26 cellular contexts compared by ENCODE assay signal in the genomic region with DNA sequence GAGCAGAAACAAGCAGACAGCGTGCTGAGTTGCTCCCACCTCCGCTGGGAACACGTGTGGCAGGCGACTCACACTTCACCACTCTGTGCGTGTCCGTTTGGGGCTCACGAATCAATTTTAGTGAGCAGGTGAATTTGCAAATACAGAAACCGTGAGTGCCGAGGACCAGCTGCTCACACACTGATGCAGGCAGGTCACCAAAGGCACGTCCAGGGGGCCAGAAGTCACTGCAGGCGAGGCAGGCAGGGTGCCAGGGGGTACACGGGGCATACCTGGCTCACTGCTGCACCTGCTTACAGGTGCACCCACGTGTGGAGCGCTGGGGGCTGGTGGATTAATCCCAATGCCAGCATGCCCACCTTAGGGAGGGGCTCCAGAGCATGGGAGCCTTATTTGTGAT.
DNase-seq lines count a peak whose midpoint lies in the region; ATAC-seq, FAIRE-seq and TF ChIP-seq lines count a peak whose summit lies in the region.
"Had no signal": no experiment of that assay in that cellular context is flagged by ENCODE, and none has a peak within 500 bp of the region (broad histone marks: within the 10 kb centered on the region; RNA-seq: fewer than 3 reads in every experiment).

No MANE protein-coding gene starts in this region.

- no peaks in the 10 kb centered on the region for H3K9me2 ChIP-seq in MM.1S (replicated peaks; ENCODE audit: insufficient read depth, low read length)

- no peak for ATAC-seq in HG02973 (IDR thresholded peaks at IDR 0.05; ENCODE audit: unreplicated experiment)
- ATAC-seq: PC-3 had no signal

- H3K79me2 ChIP-seq in MM.1S (ENCODE audit: low read length): no peaks in the 10 kb centered on the region

- H3K27ac ChIP-seq in MM.1S (ENCODE audit: low read length): no peak overlapping the region
- H3K27ac ChIP-seq in kidney (ENCODE audit: low read depth in 2 of 2, low read length in 2 of 2): no peak overlapping the region
- H3K27ac ChIP-seq in spleen: no peak overlapping the region
- H3K27ac ChIP-seq in ascending aorta: no peak overlapping the region
- H3K27ac ChIP-seq: HL-60 had no signal

- no peaks in the 10 kb centered on the region for H3F3A ChIP-seq in MM.1S (ENCODE audit: insufficient read depth, low read length)

- H3K4me2 ChIP-seq in MM.1S (ENCODE audit: low read depth, low read length): peak overlapping the region; percentile 42; the same call in 1 of the 2 replicates

- no peak for TF ChIP-seq POLR2A in spleen (IDR thresholded peaks at IDR 0.05)

- no peaks in the 10 kb centered on the region for H3K36me3 ChIP-seq in MM.1S (replicated peaks; ENCODE audit: insufficient read depth, low read length)
- no peaks in the 10 kb centered on the region for H3K36me3 ChIP-seq in kidney (ENCODE audit: control insufficient read depth in 1 of 2, insufficient read depth in 2 of 2, low read length in 2 of 2)
- peaks cover 0 to 97% (median 4%) of the 10 kb centered on the region in 6 donors for H3K36me3 ChIP-seq in spleen
- peaks cover 11 to 29% of the 10 kb centered on the region in 2 donors for H3K36me3 ChIP-seq in ascending aorta

- no peak overlapping the region for H2AFZ ChIP-seq in MM.1S (ENCODE audit: low read length)

- intact Hi-C loops in kidney (cut with DNase I) (no loop called here), spleen (cut with DNase I; ENCODE audit: low total_unique reads) (no loop called here), ascending aorta (cut with DNase I) (no loop called here)

- H3K4me3 ChIP-seq in MM.1S (ENCODE audit: low read length) (no peak overlapping the region), kidney (ENCODE audit: low read length in 2 of 2) (no peak overlapping the region), spleen (no peak overlapping the region), ascending aorta (no peak overlapping the region)

- FAIRE-seq in kidney (lab: Jason Lieb, UNC): no peak
- FAIRE-seq: GM12892, H1 had no signal

- H3K27me3 ChIP-seq in MM.1S (replicated peaks; ENCODE audit: insufficient read depth, low read length): peaks cover 14% of the 10 kb centered on the region
- H3K27me3 ChIP-seq in spleen (replicated peaks in 1 of 7): no peaks in the 10 kb centered on the region
- H3K27me3 ChIP-seq in ascending aorta: no peaks in the 10 kb centered on the region

- H3K9ac ChIP-seq in MM.1S (ENCODE audit: low read length): no peak overlapping the region
- H3K9ac ChIP-seq in kidney (ENCODE audit: low read length in 2 of 2): no peak overlapping the region

- peak; percentile 38 for DNase-seq in activated effector memory CD4-positive, alpha-beta T cell treated with anti-CD3 and anti-CD28 coated beads, Interleukin-2, amount 50 U/mL, for 16 hours
- no peak for DNase-seq in activated effector memory CD4-positive, alpha-beta T cell treated with Interleukin-2 at 50 U/mL for 16 hours
- DNase-seq in MM.1S (no peak), kidney (peak; percentile 66), spleen (peak; percentile 10), ascending aorta (ENCODE audit: low spot score in 2 of 2) (no peak)
- DNase-seq: CD4-positive, CD25-positive, alpha-beta regulatory T cell; DMS153; DND-41; HCEC 1CT; Karpas-422; NCI-H1092 treated with DMSO at 0.1 percent for 48 hours; NCI-H1436; NCI-H187; NCI-H2081 treated with DMSO at 0.1 percent for 48 hours; NCI-H2171; NCI-H226; NCI-H510A treated with DMSO at 0.1 percent for 48 hours; NCI-H774; NK-92 treated with Interleukin-12 subunit alpha and Interleukin-12 subunit beta, amount 100 ng/mL, for 24 hours; PC-3; SHP77 had no signal

- H4K20me1 ChIP-seq in MM.1S (ENCODE audit: insufficient read depth, low read length): no peaks in the 10 kb centered on the region

- no peak for TF ChIP-seq CTCF in MM.1S (IDR thresholded peaks at IDR 0.05; ENCODE audit: low read length)
- TF ChIP-seq CTCF in kidney (IDR thresholded peaks at IDR 0.05; ENCODE audit: borderline replicate concordance, extremely low read depth, insufficient read depth): no peak
- TF ChIP-seq CTCF in spleen (IDR thresholded peaks at IDR 0.05 in 8 of 11, conservative IDR thresholded peaks at IDR 0.05 in 3 of 11): no peak
- TF ChIP-seq CTCF in ascending aorta (IDR thresholded peaks at IDR 0.05): no peak

- H3K9me3 ChIP-seq in MM.1S (replicated peaks; ENCODE audit: insufficient read depth, low read length) (no peaks in the 10 kb centered on the region), kidney (ENCODE audit: control insufficient read depth in 1 of 2, low read length in 2 of 2) (no peaks in the 10 kb centered on the region), spleen (peaks cover 0 to 21% (median 0%) of the 10 kb centered on the region in 8 donors), ascending aorta (no peaks in the 10 kb centered on the region)

- WGBS in spleen, 5 donors: 80 to 94% (median 88%) methylated on average over 14 of the region's 14 CpGs

- H3K4me1 ChIP-seq in MM.1S (ENCODE audit: low read length) (no peaks in the 10 kb centered on the region), kidney (ENCODE audit: control insufficient read depth in 1 of 2, insufficient read depth in 1 of 2, low read depth in 1 of 2, low read length in 2 of 2) (no peaks in the 10 kb centered on the region), spleen (no peaks in the 10 kb centered on the region), ascending aorta (no peaks in the 10 kb centered on the region)

Comparison
In these comparisons a context has a peak if more than half of its experiments do, and no peak if none do; other contexts are left out.
1. DNase-seq: peak in activated effector memory CD4-positive, alpha-beta T cell treated with anti-CD3 and anti-CD28 coated beads, Interleukin-2, amount 50 U/mL, for 16 hours (single experiment), kidney (single experiment) and spleen (single experiment); none in activated effector memory CD4-positive, alpha-beta T cell treated with Interleukin-2 at 50 U/mL for 16 hours (single experiment), MM.1S (single experiment) and ascending aorta (0 of 2).